8 cellular contexts compared by ENCODE assay signal in the genomic region with DNA sequence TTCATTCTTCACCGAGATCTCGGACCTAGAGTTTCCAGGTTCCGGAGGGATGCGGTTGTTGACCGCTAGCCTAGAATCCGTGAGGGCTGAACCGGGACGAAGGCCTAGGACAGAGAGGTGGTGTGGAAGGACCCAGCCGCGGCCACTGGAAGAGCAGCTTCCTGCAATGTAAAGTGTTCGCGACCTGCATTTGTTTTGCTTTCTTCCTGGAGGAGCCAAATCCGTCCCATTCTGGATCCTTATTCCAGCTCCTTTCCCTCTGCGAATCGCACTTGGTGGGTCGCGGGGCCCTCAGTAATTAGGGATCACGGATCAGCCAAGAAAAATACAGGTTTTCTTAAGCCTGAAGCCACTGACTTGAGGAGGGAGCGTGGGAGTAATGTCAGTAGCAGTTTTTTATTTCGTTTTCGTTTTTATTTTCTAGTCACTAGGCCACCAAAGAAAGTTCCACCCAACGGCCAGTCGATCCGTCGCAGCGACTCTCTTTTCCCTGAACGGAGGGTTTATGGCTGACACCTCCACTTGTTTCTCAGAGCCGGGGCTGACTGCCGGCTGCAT. TPM values are rescaled to one million over a fixed set of nuclear protein-coding genes. Genes with fewer than 3 reads are reported as not detected.
DNase-seq lines count a peak whose midpoint lies in the region; ATAC-seq, FAIRE-seq and TF ChIP-seq lines count a peak whose summit lies in the region.

No MANE protein-coding gene starts in this region.

- H3K27ac Mint-ChIP-seq in activated T-helper 1 cell treated with anti-CD3 and anti-CD28 coated beads, Interleukin-12 subunit alpha, Interleukin-12 subunit beta, Interleukin-2, Interleukin-4 antibody, amounts not matched to agents 30 ng/mL and 10 ng/mL and 1 ng/mL, durations not matched to agents 14 hours and 24 hours and 36 hours = peak overlapping the region; percentile 96
- peak overlapping the region; percentile 70 for H3K27ac Mint-ChIP-seq in type B pancreatic cell

- H3K4me2 ChIP-seq in HepG2 (ENCODE audit: low read depth, low read length) = peak overlapping the region; percentile 71

- H3K9me3 Mint-ChIP-seq in activated T-helper 1 cell treated with anti-CD3 and anti-CD28 coated beads, Interleukin-12 subunit alpha, Interleukin-12 subunit beta, Interleukin-2, Interleukin-4 antibody, amounts not matched to agents 30 ng/mL and 10 ng/mL and 1 ng/mL, durations not matched to agents 14 hours and 24 hours and 36 hours = peaks cover 4% of the 10 kb centered on the region
- H3K9me3 Mint-ChIP-seq in type B pancreatic cell = no peaks in the 10 kb centered on the region

- FAIRE-seq in HepG2 (lab: Jason Lieb, UNC) = no peak
- no peak for FAIRE-seq in D721Med (lab: Jason Lieb, UNC)

- CTCF ChIA-PET in AG04450 (lab: Charles Lee) (interaction anchor here (1.0 to 1.5 kb wide), 4 partner anchors 42 to 83 kb away, joined by 3 to 4 read pairs (median 4); no protein-coding TSS in a partner anchor), HepG2 (lab: Yijun Ruan, JAX; ENCODE audit: low intra/inter-chr PET ratio, low total read pairs) (no interaction called here)

- no TSS peak for BruUV-seq in HepG2 (replicated peaks; lab: Mats Ljungman, UMichigan)

- no peak overlapping the region for H2AFZ ChIP-seq in HepG2 (ENCODE audit: low read length)

- H3K9me3 ChIP-seq in AG04450 (ENCODE audit: control insufficient read depth, insufficient read depth, low read length) (peaks cover 10% of the 10 kb centered on the region), HepG2 (ENCODE audit: low read length) (no peaks in the 10 kb centered on the region)

- POLR2A ChIA-PET in AG04450 (lab: Yijun Ruan, JAX) (interaction anchor here (1.0 to 3.9 kb wide), 6 partner anchors 15 to 47 kb away, joined by 3 to 26 read pairs (median 4); no protein-coding TSS in a partner anchor), HepG2 (lab: Yijun Ruan, JAX) (interaction anchor here (1.4 to 6.2 kb wide), 2 partner anchors 17 to 26 kb away, joined by 5 to 43 read pairs; no protein-coding TSS in a partner anchor)

- intact Hi-C loops in activated T-helper 1 cell treated with anti-CD3 and anti-CD28 coated beads, Interleukin-12 subunit alpha, Interleukin-12 subunit beta, Interleukin-2, Interleukin-4 antibody, amounts not matched to agents 30 ng/mL and 10 ng/mL and 1 ng/mL, durations not matched to agents 14 hours and 24 hours and 36 hours (cut with micrococcal nuclease) = loop anchor here (1.0 to 5.0 kb wide), 6 partner anchors 15 to 1087 kb away; a partner anchor contains a TSS
- intact Hi-C loops in HepG2 (cut with micrococcal nuclease; ENCODE audit: unreplicated experiment) = no loop called here

- H3K27ac ChIP-seq in AG04450 (ENCODE audit: low read depth, low read length) (peak overlapping the region; percentile 97), HepG2 (ENCODE audit: extremely low read length, insufficient read depth, low read length) (peak overlapping the region; percentile 70)

- H3K36me3 Mint-ChIP-seq in activated T-helper 1 cell treated with anti-CD3 and anti-CD28 coated beads, Interleukin-12 subunit alpha, Interleukin-12 subunit beta, Interleukin-2, Interleukin-4 antibody, amounts not matched to agents 30 ng/mL and 10 ng/mL and 1 ng/mL, durations not matched to agents 14 hours and 24 hours and 36 hours (ENCODE audit: low read depth) = peaks cover 8% of the 10 kb centered on the region
- H3K36me3 Mint-ChIP-seq in type B pancreatic cell = no peaks in the 10 kb centered on the region

- peak overlapping the region; percentile 61; the same call in 1 of the 2 replicates for H3K9ac ChIP-seq in HepG2 (ENCODE audit: insufficient read depth, low read depth, low read length)

- H3K27me3 ChIP-seq in AG04450 (ENCODE audit: control insufficient read depth, insufficient read depth, low read length) = no peaks in the 10 kb centered on the region
- H3K27me3 ChIP-seq in HepG2 (ENCODE audit: control insufficient read depth in 1 of 2, insufficient read depth in 2 of 2, low read length in 2 of 2) = no peaks in the 10 kb centered on the region

- peak overlapping the region; percentile 98 for H3K4me3 Mint-ChIP-seq in activated T-helper 1 cell treated with anti-CD3 and anti-CD28 coated beads, Interleukin-12 subunit alpha, Interleukin-12 subunit beta, Interleukin-2, Interleukin-4 antibody, amounts not matched to agents 30 ng/mL and 10 ng/mL and 1 ng/mL, durations not matched to agents 14 hours and 24 hours and 36 hours
- H3K4me3 Mint-ChIP-seq in type B pancreatic cell = peak overlapping the region; percentile 92

- TF ChIP-seq CTCF in AG04450 (IDR thresholded peaks at IDR 0.05; ENCODE audit: low read depth, low read length) (no peak), HepG2 (CRISPR knock-in tag; IDR thresholded peaks at IDR 0.05) (no peak), type B pancreatic cell (conservative IDR thresholded peaks at IDR 0.05) (no peak), D721Med (IDR thresholded peaks at IDR 0.05; ENCODE audit: insufficient read depth, missing control alignments) (no peak)

- no peaks in the 10 kb centered on the region for H3K36me3 ChIP-seq in HepG2 (replicated peaks in 1 of 2; ENCODE audit: control insufficient read depth in 1 of 2, insufficient read depth in 2 of 2, low read length in 2 of 2)

- TF ChIP-seq EP300 in HepG2 (IDR thresholded peaks at IDR 0.05; ENCODE audit: low read depth in 2 of 2, low read length in 2 of 2) (no peak), HepG2 (CRISPR knock-in tag; IDR thresholded peaks at IDR 0.05; ENCODE audit: borderline replicate concordance) (no peak)

- peaks cover 80% of the 10 kb centered on the region for H3K4me1 Mint-ChIP-seq in activated T-helper 1 cell treated with anti-CD3 and anti-CD28 coated beads, Interleukin-12 subunit alpha, Interleukin-12 subunit beta, Interleukin-2, Interleukin-4 antibody, amounts not matched to agents 30 ng/mL and 10 ng/mL and 1 ng/mL, durations not matched to agents 14 hours and 24 hours and 36 hours (ENCODE audit: low read depth)
- peaks cover 3% of the 10 kb centered on the region for H3K4me1 Mint-ChIP-seq in type B pancreatic cell (ENCODE audit: unreplicated experiment)

- H4K20me1 ChIP-seq in HepG2 (ENCODE audit: insufficient read depth, low read length) = no peaks in the 10 kb centered on the region

- no peak for TF ChIP-seq RAD21 in HepG2 (CRISPR knock-in tag; IDR thresholded peaks at IDR 0.05)

- H3K4me1 ChIP-seq in HepG2 (ENCODE audit: insufficient read depth, low read length) = peaks cover 43% of the 10 kb centered on the region

- in situ Hi-C loops in HepG2 (cut with HindIII; ENCODE audit: extremely low pct_ligation_motif_present, low pct_unique_long_range_greater_than_20kb) = no loop called here

- H3K4me3 ChIP-seq in AG04450 (ENCODE audit: low read depth, low read length) (peak overlapping the region; percentile 73), HepG2 (replicated peaks in 1 of 3; ENCODE audit: insufficient read depth in 1 of 3, low read depth in 2 of 3, low read length in 3 of 3) (peak overlapping the region; percentile 62 to 70 (median 62))

- no peaks in the 10 kb centered on the region for H3K79me2 ChIP-seq in HepG2 (ENCODE audit: insufficient read depth, low read length)

- H3K27me3 Mint-ChIP-seq in activated T-helper 1 cell treated with anti-CD3 and anti-CD28 coated beads, Interleukin-12 subunit alpha, Interleukin-12 subunit beta, Interleukin-2, Interleukin-4 antibody, amounts not matched to agents 30 ng/mL and 10 ng/mL and 1 ng/mL, durations not matched to agents 14 hours and 24 hours and 36 hours (ENCODE audit: insufficient read depth) = peaks cover 3% of the 10 kb centered on the region
- H3K27me3 Mint-ChIP-seq in type B pancreatic cell = peaks cover 88% of the 10 kb centered on the region

- no peak for DNase-seq in AG04450 (ENCODE audit: low read depth, low spot score)
- DNase-seq in activated T-helper 1 cell treated with anti-CD3 and anti-CD28 coated beads, Interleukin-12 subunit alpha, Interleukin-12 subunit beta, Interleukin-2, Interleukin-4 antibody, amounts not matched to agents 30 ng/mL and 10 ng/mL and 1 ng/mL, durations not matched to agents 14 hours and 24 hours and 36 hours (ENCODE audit: low spot score) = no peak
- DNase-seq in HepG2 (ENCODE audit: low spot score) = no peak
- DNase-seq in type B pancreatic cell (ENCODE audit: extremely low spot score, unreplicated experiment) = no peak
- no peak for DNase-seq in D721Med (ENCODE audit: insufficient read length, low spot score)
- no peak for DNase-seq in T1000 (lab: John Stamatoyannopoulos, UW)

- ATAC-seq in GM19023 (IDR thresholded peaks at IDR 0.05; ENCODE audit: unreplicated experiment) = peak; percentile 30
- ATAC-seq in HG03103 (IDR thresholded peaks at IDR 0.05; ENCODE audit: low read depth, unreplicated experiment) = peak; percentile 21
- no peak for ATAC-seq in HepG2

- no peak for TF ChIP-seq POLR2A in HepG2 (IDR thresholded peaks at IDR 0.05; ENCODE audit: insufficient read depth in 1 of 2, low read depth in 2 of 2, low read length in 2 of 2)

- 67% methylated on average over 29 of the region's 29 CpGs for WGBS in HepG2 (ENCODE audit: low lambda C conversion rate)

RNA-seq across cellular contexts. Expression of a gene that starts 48.6 kb away (rescaled TPM):
- polyA plus RNA-seq in AG04450 (2011; rRNA removed) (3.7 and 4.9 TPM in 2 replicates), HepG2 (2011; rRNA removed) (1.3 TPM in 2 replicates)
- 4.3 and 4.6 TPM in 2 replicates for polyA minus RNA-seq in AG04450 (2011; rRNA and poly(A)+ RNA removed)
- total RNA-seq in activated T-helper 1 cell treated with anti-CD3 and anti-CD28 coated beads, Interleukin-12 subunit alpha, Interleukin-12 subunit beta, Interleukin-2, Interleukin-4 antibody, amounts not matched to agents 30 ng/mL and 10 ng/mL and 1 ng/mL, durations not matched to agents 14 hours and 24 hours and 36 hours = 0.88 and 0.93 TPM in 2 replicates
- total RNA-seq in HepG2 (2016; rRNA removed; fragmentation: Illumina TruSeq; extraction: Trizol) (0.76 and 0.95 TPM in 2 replicates), type B pancreatic cell (ENCODE audit: low replicate concordance) (0.34 and 0.74 TPM in 2 replicates)
- total RNA-seq in HepG2 (2016; cell fraction: cytosol; rRNA removed; fragmentation: Illumina TruSeq; extraction: Trizol; ENCODE audit: low read depth) = 0.40 and 0.53 TPM in 2 replicates
- total RNA-seq in HepG2 (2016; cell fraction: insoluble cytoplasmic fraction; rRNA removed; fragmentation: Illumina TruSeq; extraction: Trizol) = 0.58 and 0.74 TPM in 2 replicates
- total RNA-seq in HepG2 (2016; cell fraction: membrane; rRNA removed; fragmentation: Illumina TruSeq; extraction: Trizol) = 0.65 TPM in 2 replicates
- 1.5 and 1.8 TPM in 2 replicates for total RNA-seq in HepG2 (2016; cell fraction: nucleus; rRNA removed; fragmentation: Illumina TruSeq; extraction: Trizol)
- 0.90 and 1.1 TPM in 2 replicates for polyA plus RNA-seq in HepG2 (2011; cell fraction: cytosol; rRNA removed)
- polyA plus RNA-seq in HepG2 (2011; cell fraction: nucleus; rRNA removed) = 2.6 and 2.7 TPM in 2 replicates
- polyA plus RNA-seq in HepG2 (2012) = 0.52 and 0.67 TPM in 2 replicates
- polyA plus RNA-seq in HepG2 (2016; cell fraction: cytosol; fragmentation: Illumina TruSeq; extraction: Trizol; ENCODE audit: low read depth) = 0.37 and 0.41 TPM in 2 replicates
- polyA plus RNA-seq in HepG2 (2016; cell fraction: insoluble cytoplasmic fraction; fragmentation: Illumina TruSeq; extraction: Trizol; ENCODE audit: low read depth) = 0.28 and 0.72 TPM in 2 replicates
- 0.34 and 0.62 TPM in 2 replicates for polyA plus RNA-seq in HepG2 (2016; cell fraction: membrane; fragmentation: Illumina TruSeq; extraction: Trizol; ENCODE audit: low read depth)
- polyA plus RNA-seq in HepG2 (2016; cell fraction: nucleus; fragmentation: Illumina TruSeq; extraction: Trizol; ENCODE audit: insufficient read depth, low read depth) = 1.2 and 1.5 TPM in 2 replicates
- polyA minus RNA-seq in HepG2 (2011; rRNA and poly(A)+ RNA removed; ENCODE audit: low replicate concordance) = 1.5 and 11.0 TPM in 2 replicates
- 0.49 TPM in 1 of 2 replicates, not detected in the other for polyA minus RNA-seq in HepG2 (2011; cell fraction: cytosol; rRNA and poly(A)+ RNA removed)
- 3.9 and 4.5 TPM in 2 replicates for polyA minus RNA-seq in HepG2 (2011; cell fraction: nucleus; rRNA and poly(A)+ RNA removed)
